Comparison of ENCODE assay signal across 13 cellular contexts in genomic region chr2:215921884-215922283, GRCh38.
A peak's percentile ranks its signal among the peaks of the same experiment; 100 is the strongest.
DNase-seq lines count a peak whose midpoint lies in the region; ATAC-seq and TF ChIP-seq lines count a peak whose summit lies in the region.
"Had no signal": no experiment of that assay in that cellular context is flagged by ENCODE, and none has a peak within 500 bp of the region (broad histone marks: within the 10 kb centered on the region; RNA-seq: fewer than 3 reads in every experiment).

No MANE protein-coding gene starts in this region.

- no peak for TF ChIP-seq CTCF in endodermal cell (conservative IDR thresholded peaks at IDR 0.05)

- H3K27me3 ChIP-seq in endodermal cell (ENCODE audit: control insufficient read depth, insufficient read depth, low read length, poor library complexity, severe bottlenecking) = no peaks in the 10 kb centered on the region
- H3K27me3 ChIP-seq: colonic mucosa had no signal

- peaks cover 7% of the 10 kb centered on the region for H3K9me3 Mint-ChIP-seq in endodermal cell
- H3K9me3 Mint-ChIP-seq in immature natural killer cell = peaks cover 0 to 2% (median 0%) of the 10 kb centered on the region in 6 donors

- no peaks in the 10 kb centered on the region for H3K4me1 ChIP-seq in endodermal cell (ENCODE audit: control insufficient read depth, insufficient read depth, low read length)
- H3K4me1 ChIP-seq: colonic mucosa, parathyroid adenoma had no signal

- DNase-seq in DMS 273 (lab: John Stamatoyannopoulos, UW; ENCODE audit: unreplicated experiment) (peak; percentile 16), DMS 273 treated with DMSO at 0.1 percent for 48 hours (lab: John Stamatoyannopoulos, UW) (no peak), OCI-M1 (lab: John Stamatoyannopoulos, UW) (peak; percentile 10), endodermal cell (peak; percentile 52), renal cortical epithelial cell (ENCODE audit: low read depth) (peak; percentile 87), GM19238 (ENCODE audit: insufficient read length, low spot score) (no peak), immature natural killer cell (no peak)
- DNase-seq: activated CD8-positive, alpha-beta memory T cell treated with anti-CD3 and anti-CD28 coated beads, Interleukin-2, amount 50 U/mL, for 48 hours; colonic mucosa; NCI-H1694 had no signal

- H3K36me3 Mint-ChIP-seq in endodermal cell (ENCODE audit: low read depth) = peaks cover 4% of the 10 kb centered on the region
- no peaks in the 10 kb centered on the region for H3K36me3 Mint-ChIP-seq in immature natural killer cell

- H3K4me1 Mint-ChIP-seq in endodermal cell (peaks cover 53% of the 10 kb centered on the region), immature natural killer cell (peaks cover 0 to 5% of the 10 kb centered on the region in 2 donors)

- no peak overlapping the region for H3K9ac ChIP-seq in endodermal cell (ENCODE audit: extremely low read depth, low read length, poor library complexity, severe bottlenecking)
- H3K9ac ChIP-seq: parathyroid adenoma had no signal

- peaks cover 2% of the 10 kb centered on the region for H3K27me3 Mint-ChIP-seq in endodermal cell (ENCODE audit: insufficient read depth)
- peaks cover 4 to 5% (median 5%) of the 10 kb centered on the region in 3 donors for H3K27me3 Mint-ChIP-seq in immature natural killer cell (ENCODE audit: low read depth in 3 of 3)

- no peak for ATAC-seq in HG03565 (IDR thresholded peaks at IDR 0.05; ENCODE audit: unreplicated experiment)

- no peaks in the 10 kb centered on the region for H3K36me3 ChIP-seq in endodermal cell (ENCODE audit: control insufficient read depth, insufficient read depth, low read length)
- H3K36me3 ChIP-seq: colonic mucosa had no signal

- WGBS in endodermal cell (ENCODE audit: insufficient coverage in 1 of 2, insufficient read length in 1 of 2), 2 experiments = 93 to 94% methylated on average over 2 to 3 of the region's 3 CpGs

- H3K4me3 Mint-ChIP-seq in endodermal cell (no peak overlapping the region), immature natural killer cell (no peak overlapping the region)

- no peak overlapping the region for H3K4me3 ChIP-seq in endodermal cell (ENCODE audit: low read length)
- H3K4me3 ChIP-seq: colonic mucosa had no signal

- H3K9me3 ChIP-seq in endodermal cell (ENCODE audit: control insufficient read depth, low read length) = no peaks in the 10 kb centered on the region
- H3K9me3 ChIP-seq: colonic mucosa had no signal

- no peak overlapping the region for H3K27ac ChIP-seq in endodermal cell (ENCODE audit: low read depth, low read length)
- H3K27ac ChIP-seq: 22Rv1, colonic mucosa, parathyroid adenoma had no signal

- H3K27ac Mint-ChIP-seq in endodermal cell = peak overlapping the region; percentile 4
- H3K27ac Mint-ChIP-seq in immature natural killer cell = no peak overlapping the region

Comparison
In these comparisons a context has a peak if more than half of its experiments do, and no peak if none do; other contexts are left out.
1. DNase-seq: peak in DMS 273 (single experiment), OCI-M1 (single experiment), endodermal cell (single experiment) and renal cortical epithelial cell (single experiment); none in DMS 273 treated with DMSO at 0.1 percent for 48 hours (single experiment), GM19238 (single experiment) and immature natural killer cell (0 of 3).